In genomic region chr4:181143241-181143854, GRCh38 we compare ENCODE assay signal across 8 cellular contexts.
DNase-seq lines count a peak whose midpoint lies in the region; ATAC-seq and TF ChIP-seq lines count a peak whose summit lies in the region.

No MANE protein-coding gene starts in this region.

- no peak overlapping the region for H3K27ac ChIP-seq in OCI-LY1 (ENCODE audit: low read depth, low read length, poor library complexity, severe bottlenecking)
- no peak overlapping the region for H3K27ac ChIP-seq in neutrophil

- TF ChIP-seq CTCF in OCI-LY1 (IDR thresholded peaks at IDR 0.05; ENCODE audit: low read length) (peak; percentile 90), fibroblast of mammary gland (conservative IDR thresholded peaks at IDR 0.05; ENCODE audit: control insufficient read depth, insufficient read depth, low read depth, low read length) (peak; percentile 88), neutrophil (IDR thresholded peaks at IDR 0.05) (peak; percentile 65)

- H2AFZ ChIP-seq in OCI-LY1 (ENCODE audit: low read length), result no peak overlapping the region

- H3K4me1 ChIP-seq in OCI-LY1 (ENCODE audit: insufficient read depth, low read length, severe bottlenecking) (peaks cover 15% of the 10 kb centered on the region), neutrophil (ENCODE audit: control insufficient read depth in 1 of 2, insufficient read depth in 1 of 2, low read depth in 1 of 2, low read length in 1 of 2) (no peaks in the 10 kb centered on the region)

- no peaks in the 10 kb centered on the region for H3K36me3 ChIP-seq in OCI-LY1 (ENCODE audit: insufficient read depth, low read length)
- H3K36me3 ChIP-seq in neutrophil, result no peaks in the 10 kb centered on the region

- H3K27me3 ChIP-seq in OCI-LY1 (ENCODE audit: insufficient read depth, low read length), result no peaks in the 10 kb centered on the region
- no peaks in the 10 kb centered on the region for H3K27me3 ChIP-seq in neutrophil

- no peaks in the 10 kb centered on the region for H3K9me3 Mint-ChIP-seq in activated T-cell treated with anti-CD3 and anti-CD28 coated beads, Interleukin-2, amount 50 U/mL, for 24 hours

- H4K20me1 ChIP-seq in OCI-LY1 (ENCODE audit: insufficient read depth, low read length), result no peaks in the 10 kb centered on the region

- H3K9ac ChIP-seq in OCI-LY1 (ENCODE audit: low read length), result no peak overlapping the region

- ATAC-seq in GM19468 (IDR thresholded peaks at IDR 0.05; ENCODE audit: extremely low read depth, unreplicated experiment) (peak; percentile 66), HG03558 (IDR thresholded peaks at IDR 0.05; ENCODE audit: extremely low read depth, unreplicated experiment) (peak; percentile 73)

- no peaks in the 10 kb centered on the region for H3K36me3 Mint-ChIP-seq in activated T-cell treated with anti-CD3 and anti-CD28 coated beads, Interleukin-2, amount 50 U/mL, for 24 hours (ENCODE audit: low read depth)

- H3K9me3 ChIP-seq in OCI-LY1 (ENCODE audit: low read length) (no peaks in the 10 kb centered on the region), neutrophil (no peaks in the 10 kb centered on the region)

- H3K4me3 ChIP-seq in OCI-LY1 (ENCODE audit: low read depth, low read length, poor library complexity, severe bottlenecking) (no peak overlapping the region), fibroblast of mammary gland (ENCODE audit: control insufficient read depth, low read depth, low read length) (no peak overlapping the region), neutrophil (ENCODE audit: low read depth in 1 of 2, low read length in 1 of 2) (no peak overlapping the region)

- peak; percentile 42 for DNase-seq in DMS79 (lab: John Stamatoyannopoulos, UW)
- peak; percentile 70 for DNase-seq in activated T-cell treated with anti-CD3 and anti-CD28 coated beads, Interleukin-2, amount 50 U/mL, for 24 hours
- peak; percentile 78 for DNase-seq in fibroblast of mammary gland (ENCODE audit: low read depth)
- DNase-seq in superior temporal gyrus (ENCODE audit: extremely low spot score), result peak; percentile 95

- no peaks in the 10 kb centered on the region for H3K27me3 Mint-ChIP-seq in activated T-cell treated with anti-CD3 and anti-CD28 coated beads, Interleukin-2, amount 50 U/mL, for 24 hours

- H3K4me3 Mint-ChIP-seq in activated T-cell treated with anti-CD3 and anti-CD28 coated beads, Interleukin-2, amount 50 U/mL, for 24 hours, result no peak overlapping the region

- no peak overlapping the region for H3K4me2 ChIP-seq in OCI-LY1 (ENCODE audit: low read length)

- H3K79me2 ChIP-seq in OCI-LY1 (ENCODE audit: insufficient read depth, low read length), result no peaks in the 10 kb centered on the region

- no peaks in the 10 kb centered on the region for H3F3A ChIP-seq in OCI-LY1 (ENCODE audit: insufficient read depth, low read length)

- no peak overlapping the region for H3K27ac Mint-ChIP-seq in activated T-cell treated with anti-CD3 and anti-CD28 coated beads, Interleukin-2, amount 50 U/mL, for 24 hours

- H3K9me2 ChIP-seq in OCI-LY1 (ENCODE audit: low read depth, low read length), result no peaks in the 10 kb centered on the region

- no peaks in the 10 kb centered on the region for H3K4me1 Mint-ChIP-seq in activated T-cell treated with anti-CD3 and anti-CD28 coated beads, Interleukin-2, amount 50 U/mL, for 24 hours (ENCODE audit: low read depth)

Comparison
In these comparisons a context has a peak if more than half of its experiments do, and no peak if none do; other contexts are left out.
1. DNase-seq: peak in every context shown above with its lines; median percentile 95 in superior temporal gyrus; 78 in fibroblast of mammary gland; 70 in activated T-cell treated with anti-CD3 and anti-CD28 coated beads, Interleukin-2, amount 50 U/mL, for 24 hours; 42 in DMS79.